20 cellular contexts compared by ENCODE assay signal in genomic region chr10:131212763-131213325, GRCh38.
"Had no signal": no experiment of that assay in that cellular context is flagged by ENCODE, and none has a peak within 500 bp of the region (broad histone marks: within the 10 kb centered on the region; RNA-seq: fewer than 3 reads in every experiment).

No MANE protein-coding gene starts in this region.

- H3K36me3 ChIP-seq: breast epithelium, colonic mucosa, gastroesophageal sphincter, left ventricle myocardium inferior, prostate gland had no signal

- H3K27me3 ChIP-seq: breast epithelium, colonic mucosa had no signal

- DNase-seq: activated CD4-positive, alpha-beta T cell treated with anti-CD3 and anti-CD28 coated beads, Interleukin-2, amount 10 ng/mL, durations not matched to agents 24 days and 14 days; activated CD8-positive, alpha-beta T cell treated with anti-CD3 and anti-CD28 coated beads for 36 hours; activated naive CD4-positive, alpha-beta T cell treated with Interleukin-2 at 50 U/mL for 16 hours; activated naive CD8-positive, alpha-beta T cell treated with anti-CD3 and anti-CD28 coated beads, Interleukin-2, amount 10 ng/mL, durations not matched to agents 7 days and 5 days; activated T-cell treated with anti-CD3 and anti-CD28 coated beads, Interleukin-2, amount 50 U/mL, for 1 hour; amniotic stem cell; colonic mucosa; left ventricle myocardium inferior; mammary epithelial cell; midbrain; natural killer cell; stimulated activated CD4-positive, alpha-beta T cell treated with anti-CD3 and anti-CD28 coated beads, Interleukin-2, amount 100 ng/mL, for 48 hours; stimulated activated CD8-positive, alpha-beta memory T cell treated with anti-CD3 and anti-CD28 coated beads, Interleukin-4, amount 100 ng/mL, for 48 hours; stimulated activated naive B cell treated with anti-CD40 and anti-IgM and Interleukin-4, amounts not matched to agents 10 μg/mL and 1 μg/mL and 100 μg/mL, for 72 hours; T-helper 2 cell had no signal

- H3K4me3 ChIP-seq: breast epithelium, colonic mucosa, gastroesophageal sphincter, left ventricle myocardium inferior, prostate gland had no signal

- H3K27ac ChIP-seq: breast epithelium, colonic mucosa, epithelial cell of prostate, gastroesophageal sphincter, left ventricle myocardium inferior, prostate gland, VCaP had no signal

- H3K9me3 ChIP-seq: breast epithelium, colonic mucosa, gastroesophageal sphincter, left ventricle myocardium inferior, prostate gland had no signal

- H3K4me1 ChIP-seq: breast epithelium, colonic mucosa, gastroesophageal sphincter, left ventricle myocardium inferior, prostate gland had no signal
